Comparison of ENCODE assay signal across 20 cellular contexts in genomic region chr5:174344335-174344734, GRCh38.
DNase-seq lines count a peak whose midpoint lies in the region; ATAC-seq and TF ChIP-seq lines count a peak whose summit lies in the region.
"Had no signal": no experiment of that assay in that cellular context is flagged by ENCODE, and none has a peak within 500 bp of the region (broad histone marks: within the 10 kb centered on the region; RNA-seq: fewer than 3 reads in every experiment).

No MANE protein-coding gene starts in this region.

- H3K14ac ChIP-seq in mesenchymal stem cell (ENCODE audit: low read length in 2 of 2), result no peak overlapping the region

- H3K4me3 ChIP-seq in PC-3 (ENCODE audit: low read length) (no peak overlapping the region), mesenchymal stem cell (ENCODE audit: insufficient read depth in 1 of 2, low read depth in 1 of 2, low read length in 2 of 2) (no peak overlapping the region)
- H3K4me3 ChIP-seq: BLaER1, Peyer's patch had no signal

- DNase-seq in NCI-H748 (lab: John Stamatoyannopoulos, UW; ENCODE audit: unreplicated experiment) (peak; percentile 51), NCI-H748 treated with DMSO at 0.1 percent for 48 hours (lab: John Stamatoyannopoulos, UW) (no peak), PC-3 (no peak), foreskin keratinocyte (no peak), type B pancreatic cell (ENCODE audit: extremely low spot score, unreplicated experiment) (no peak), mesenchymal stem cell (no peak), NCI-H2029 treated with DMSO at 0.1 percent for 48 hours (lab: John Stamatoyannopoulos, UW) (no peak)
- no peak for DNase-seq in activated naive CD4-positive, alpha-beta T cell (lab: John Stamatoyannopoulos, UW)
- DNase-seq: 8988T; CD8-positive, alpha-beta memory T cell; DMS 273 treated with DMSO at 0.1 percent for 48 hours; EL; MV-4-11; NCI-H1436 treated with DMSO at 0.1 percent for 48 hours; NCI-H2107; NCI-H226; NCI-H82; Peyer's patch; SHP77 treated with DMSO at 0.1 percent for 48 hours had no signal

- no peak overlapping the region for H2AFZ ChIP-seq in PC-3 (ENCODE audit: low read length)
- no peak overlapping the region for H2AFZ ChIP-seq in mesenchymal stem cell (ENCODE audit: low read depth, low read length)

- H3F3A ChIP-seq in PC-3 (ENCODE audit: low read length, unreplicated experiment), result no peaks in the 10 kb centered on the region

- no peak overlapping the region for H3K4ac ChIP-seq in mesenchymal stem cell (ENCODE audit: low read depth in 1 of 2, low read length in 2 of 2)

- H3K4me2 ChIP-seq in PC-3 (ENCODE audit: low read length), result no peak overlapping the region
- no peak overlapping the region for H3K4me2 ChIP-seq in mesenchymal stem cell (ENCODE audit: low read length, poor library complexity, severe bottlenecking)
- H3K4me2 ChIP-seq: BLaER1 had no signal

- H2BK5ac ChIP-seq in mesenchymal stem cell (ENCODE audit: low read depth, low read length, poor library complexity, severe bottlenecking), result no peak overlapping the region

- no peak overlapping the region for H4K8ac ChIP-seq in mesenchymal stem cell (ENCODE audit: low read length)

- peaks cover 5% of the 10 kb centered on the region for H3K4me1 Mint-ChIP-seq in type B pancreatic cell (ENCODE audit: unreplicated experiment)
- H3K4me1 Mint-ChIP-seq: CD8-positive, alpha-beta memory T cell had no signal

- H3K27me3 ChIP-seq in PC-3 (ENCODE audit: low read length), result peaks cover 15% of the 10 kb centered on the region
- H3K27me3 ChIP-seq in foreskin keratinocyte, result peaks cover 5% of the 10 kb centered on the region
- peaks cover under 1 to 31% of the 10 kb centered on the region in 2 experiments for H3K27me3 ChIP-seq in mesenchymal stem cell (ENCODE audit: control insufficient read depth in 1 of 2, insufficient read depth in 1 of 2, low read length in 2 of 2)
- H3K27me3 ChIP-seq: Peyer's patch had no signal

- no peak overlapping the region for H2BK120ac ChIP-seq in mesenchymal stem cell (ENCODE audit: low read depth, low read length)

- no peaks in the 10 kb centered on the region for H3K36me3 ChIP-seq in PC-3 (ENCODE audit: low read depth, low read length)
- no peaks in the 10 kb centered on the region for H3K36me3 ChIP-seq in mesenchymal stem cell (ENCODE audit: control insufficient read depth in 1 of 2, insufficient read depth in 2 of 2, low read depth in 1 of 2, low read length in 2 of 2)
- H3K36me3 ChIP-seq: BLaER1, Peyer's patch had no signal

- H3K9ac ChIP-seq in PC-3 (ENCODE audit: low read length), result no peak overlapping the region
- H3K9ac ChIP-seq in mesenchymal stem cell (ENCODE audit: low read length), result no peak overlapping the region
- H3K9ac ChIP-seq: BLaER1 had no signal

- peak overlapping the region in 1 of 2 experiments; percentile 52 for H3K23ac ChIP-seq in mesenchymal stem cell (ENCODE audit: low read length in 2 of 2)

- H4K20me1 ChIP-seq in PC-3 (ENCODE audit: low read length), result no peaks in the 10 kb centered on the region
- H4K20me1 ChIP-seq: BLaER1 had no signal

- no peaks in the 10 kb centered on the region for H3K9me2 ChIP-seq in PC-3 (replicated peaks; ENCODE audit: low read length)

- POLR2A ChIA-PET in PC-3 (lab: Charles Lee; ENCODE audit: unreplicated experiment), result no interaction called here

- CTCF ChIA-PET in PC-3 (lab: Charles Lee), result no interaction called here

- H3K79me1 ChIP-seq in mesenchymal stem cell (replicated peaks; ENCODE audit: low read length, poor library complexity, severe bottlenecking), result no peaks in the 10 kb centered on the region

- H3K18ac ChIP-seq in mesenchymal stem cell (ENCODE audit: low read depth in 1 of 2, low read length in 2 of 2), result no peak overlapping the region

- no peaks in the 10 kb centered on the region for H3K4me1 ChIP-seq in PC-3 (ENCODE audit: insufficient read depth, low read length)
- H3K4me1 ChIP-seq in foreskin keratinocyte, result no peaks in the 10 kb centered on the region
- no peaks in the 10 kb centered on the region for H3K4me1 ChIP-seq in mesenchymal stem cell (ENCODE audit: control insufficient read depth, insufficient read depth, low read depth, low read length)
- H3K4me1 ChIP-seq: BLaER1, Peyer's patch had no signal

- intact Hi-C loops in PC-3 (cut with micrococcal nuclease), result no loop called here

- H2BK12ac ChIP-seq in mesenchymal stem cell (ENCODE audit: low read length in 2 of 2), result no peak overlapping the region

- no TSS peak for BruUV-seq in PC-3 (replicated peaks; lab: Mats Ljungman, UMichigan)

- H2AK5ac ChIP-seq in mesenchymal stem cell (ENCODE audit: low read length, severe bottlenecking), result no peak overlapping the region

- H3K9me3 Mint-ChIP-seq in type B pancreatic cell, result no peaks in the 10 kb centered on the region
- H3K9me3 Mint-ChIP-seq: CD8-positive, alpha-beta memory T cell had no signal

- TF ChIP-seq CTCF in PC-3 (conservative IDR thresholded peaks at IDR 0.05; ENCODE audit: low read depth, low read length) (peak; percentile 26; the same call in 1 of the 2 replicates), foreskin keratinocyte (conservative IDR thresholded peaks at IDR 0.05) (peak; percentile 19), type B pancreatic cell (conservative IDR thresholded peaks at IDR 0.05) (no peak)

- H3K9me3 ChIP-seq in PC-3 (ENCODE audit: low read length), result no peaks in the 10 kb centered on the region
- peaks cover 8% of the 10 kb centered on the region for H3K9me3 ChIP-seq in mesenchymal stem cell (ENCODE audit: control insufficient read depth, low read length)
- H3K9me3 ChIP-seq: BLaER1, Peyer's patch had no signal

- no peaks in the 10 kb centered on the region for H3K36me3 Mint-ChIP-seq in type B pancreatic cell
- H3K36me3 Mint-ChIP-seq: CD8-positive, alpha-beta memory T cell had no signal

- no peak overlapping the region for H3K27ac ChIP-seq in PC-3 (ENCODE audit: low read length)
- H3K27ac ChIP-seq in foreskin keratinocyte, result no peak overlapping the region
- no peak overlapping the region for H3K27ac ChIP-seq in mesenchymal stem cell (ENCODE audit: low read length, poor library complexity, severe bottlenecking)
- H3K27ac ChIP-seq: BLaER1, Peyer's patch had no signal

- no peak overlapping the region for H2BK15ac ChIP-seq in mesenchymal stem cell (ENCODE audit: low read depth, poor library complexity, severe bottlenecking)

- no peak overlapping the region for H3K4me3 Mint-ChIP-seq in type B pancreatic cell
- H3K4me3 Mint-ChIP-seq: CD8-positive, alpha-beta memory T cell had no signal

- H3K27ac Mint-ChIP-seq in type B pancreatic cell, result peak overlapping the region; percentile 88
- H3K27ac Mint-ChIP-seq: CD8-positive, alpha-beta memory T cell had no signal

- H3K27me3 Mint-ChIP-seq in type B pancreatic cell, result peaks cover 16% of the 10 kb centered on the region

- no peaks in the 10 kb centered on the region for H3K79me2 ChIP-seq in PC-3 (ENCODE audit: low read length)

- 68% methylated on average over 4 of the region's 4 CpGs for WGBS in mesenchymal stem cell

- no peak overlapping the region for H4K91ac ChIP-seq in mesenchymal stem cell (ENCODE audit: low read length)

- ATAC-seq in PC-3 (no peak), foreskin keratinocyte (no peak)
